Comparison of ENCODE assay signal across 11 cellular contexts in the genomic region with DNA sequence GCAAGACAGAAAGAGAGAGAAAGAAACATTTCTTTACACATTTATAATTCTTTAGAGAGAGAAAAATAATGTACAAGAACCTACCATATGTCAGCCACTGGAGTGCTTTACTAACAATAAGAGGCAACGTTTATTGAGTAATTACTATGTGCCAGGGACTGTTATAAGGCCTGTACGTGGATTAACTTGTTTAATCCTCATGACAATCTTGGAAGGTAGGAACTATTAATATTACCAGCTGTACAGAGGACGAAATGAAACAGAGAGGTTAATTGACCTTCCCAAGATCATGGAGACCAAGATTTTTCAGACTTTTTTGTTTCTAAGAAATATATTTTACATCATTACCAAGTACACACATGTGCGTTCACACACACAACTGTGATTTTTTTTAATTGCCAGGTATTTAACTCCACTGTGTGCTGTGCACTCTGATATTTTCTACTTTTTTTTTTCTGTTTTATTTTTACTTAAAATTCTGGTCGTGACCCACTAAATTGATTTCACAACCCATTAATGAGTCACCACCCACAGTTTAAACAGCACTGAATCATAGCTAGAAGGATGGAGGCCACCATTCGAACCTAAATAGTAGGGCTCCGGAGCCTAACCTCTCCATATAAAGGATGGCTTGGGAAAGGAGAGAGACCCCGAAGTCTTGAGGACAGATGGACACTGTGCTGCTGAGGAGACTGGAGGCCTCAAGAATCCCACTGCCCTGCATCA. TPM values are rescaled to one million over a fixed set of nuclear protein-coding genes. Genes with fewer than 3 reads are reported as not detected.
DNase-seq lines count a peak whose midpoint lies in the region; ATAC-seq and TF ChIP-seq lines count a peak whose summit lies in the region.
"Had no signal": no experiment of that assay in that cellular context is flagged by ENCODE, and none has a peak within 500 bp of the region (broad histone marks: within the 10 kb centered on the region; RNA-seq: fewer than 3 reads in every experiment).

No MANE protein-coding gene starts in this region.

- H3K79me2 ChIP-seq in OCI-LY3 (ENCODE audit: low read length): no peaks in the 10 kb centered on the region

- no peak overlapping the region for H3K27ac ChIP-seq in OCI-LY3 (ENCODE audit: low read length)

- intact Hi-C loops in left cardiac atrium (cut with DNase I): loop anchor here in 1 of 2 donors (5.0 kb wide), 1 partner anchor 52 kb away; no protein-coding TSS in a partner anchor

- H4K20me1 ChIP-seq in OCI-LY3 (ENCODE audit: insufficient read depth, low read length): no peaks in the 10 kb centered on the region

- H2AFZ ChIP-seq in OCI-LY3 (ENCODE audit: low read depth, low read length): no peak overlapping the region

- H3K4me1 ChIP-seq in OCI-LY3 (ENCODE audit: low read length): peaks cover 38% of the 10 kb centered on the region

- no peak overlapping the region for H3K9ac ChIP-seq in OCI-LY3 (ENCODE audit: low read length)

- 0 out of 2 replicates have a peak, but pooled peaks cover 5% of the 10 kb centered on the region for H3K27me3 ChIP-seq in OCI-LY3 (ENCODE audit: low read depth, low read length)

- no peak overlapping the region for H3K4me3 ChIP-seq in OCI-LY3 (ENCODE audit: low read length)

- no peak for TF ChIP-seq CTCF in OCI-LY3 (IDR thresholded peaks at IDR 0.05; ENCODE audit: low read depth, low read length)

- H3K4me2 ChIP-seq in OCI-LY3 (ENCODE audit: low read length): peak overlapping the region; percentile 58

- no peaks in the 10 kb centered on the region for H3K36me3 ChIP-seq in OCI-LY3 (replicated peaks; ENCODE audit: low read depth, low read length)

- H3K9me3 ChIP-seq in OCI-LY3 (ENCODE audit: insufficient read depth, low read length): no peaks in the 10 kb centered on the region

- peak; percentile 86 for DNase-seq in EL
- peak; percentile 73 for DNase-seq in dedifferentiated amniotic fluid mesenchymal stem cell (ENCODE audit: extremely low spot score)
- peak; percentile 87 for DNase-seq in renal cortical epithelial cell (ENCODE audit: low read depth)
- no peak for DNase-seq in stimulated activated naive CD8-positive, alpha-beta T cell treated with anti-CD3 and anti-CD28 coated beads, Interleukin-15, Interleukin-2, amounts not matched to agents 100 U/mL and 50 U/mL, for 24 hours
- no peak for DNase-seq in activated CD4-positive, alpha-beta T cell treated with anti-CD3 and anti-CD28 coated beads, Interleukin-2, amount 50 U/mL, for 4 hours
- no peak for DNase-seq in central memory CD4-positive, alpha-beta T cell
- no peak for DNase-seq in left cardiac atrium
- DNase-seq: activated CD8-positive, alpha-beta T cell treated with anti-CD3 and anti-CD28 coated beads, Interleukin-2, amount 10 ng/mL, durations not matched to agents 7 days and 5 days; stimulated activated CD4-positive, alpha-beta T cell treated with anti-CD3 and anti-CD28 coated beads, Interleukin-12 subunit alpha, Interleukin-12 subunit beta, amount 100 ng/mL, for 4 hours; T-cell had no signal

- no peak for ATAC-seq in stimulated activated naive CD8-positive, alpha-beta T cell treated with anti-CD3 and anti-CD28 coated beads, Interleukin-15, Interleukin-2, amounts not matched to agents 100 U/mL and 50 U/mL, for 24 hours
- no peak for ATAC-seq in left cardiac atrium
- ATAC-seq: activated CD8-positive, alpha-beta T cell treated with anti-CD3 and anti-CD28 coated beads, Interleukin-2, amount 10 ng/mL, durations not matched to agents 7 days and 5 days; T-cell had no signal

RNA-seq across cellular contexts. Expression of gene CREB3L1, which starts 21.4 kb away (rescaled TPM):
- 2.1 and 6.7 TPM in 2 replicates for total RNA-seq in renal cortical epithelial cell
- 10 to 100 TPM; 20.7 to 28.0 TPM for total RNA-seq in left cardiac atrium
- total RNA-seq: activated CD8-positive, alpha-beta T cell treated with anti-CD3 and anti-CD28 coated beads, Interleukin-2, amount 10 ng/mL, durations not matched to agents 7 days and 5 days had no signal

RNA-seq across cellular contexts. Expression of gene DGKZ, which starts 48.4 kb away (rescaled TPM):
- total RNA-seq in renal cortical epithelial cell (32.1 and 32.5 TPM in 2 replicates), left cardiac atrium (10 to 100 TPM; 80.2 to 91.8 TPM)

Comparison
In these comparisons a context has a peak if more than half of its experiments do, and no peak if none do; other contexts are left out.
1. DNase-seq: peak in EL (single experiment), dedifferentiated amniotic fluid mesenchymal stem cell (single experiment) and renal cortical epithelial cell (single experiment); none in stimulated activated naive CD8-positive, alpha-beta T cell treated with anti-CD3 and anti-CD28 coated beads, Interleukin-15, Interleukin-2, amounts not matched to agents 100 U/mL and 50 U/mL, for 24 hours (single experiment), activated CD4-positive, alpha-beta T cell treated with anti-CD3 and anti-CD28 coated beads, Interleukin-2, amount 50 U/mL, for 4 hours (0 of 2), central memory CD4-positive, alpha-beta T cell (single experiment) and left cardiac atrium (single experiment).